In the genomic region with DNA sequence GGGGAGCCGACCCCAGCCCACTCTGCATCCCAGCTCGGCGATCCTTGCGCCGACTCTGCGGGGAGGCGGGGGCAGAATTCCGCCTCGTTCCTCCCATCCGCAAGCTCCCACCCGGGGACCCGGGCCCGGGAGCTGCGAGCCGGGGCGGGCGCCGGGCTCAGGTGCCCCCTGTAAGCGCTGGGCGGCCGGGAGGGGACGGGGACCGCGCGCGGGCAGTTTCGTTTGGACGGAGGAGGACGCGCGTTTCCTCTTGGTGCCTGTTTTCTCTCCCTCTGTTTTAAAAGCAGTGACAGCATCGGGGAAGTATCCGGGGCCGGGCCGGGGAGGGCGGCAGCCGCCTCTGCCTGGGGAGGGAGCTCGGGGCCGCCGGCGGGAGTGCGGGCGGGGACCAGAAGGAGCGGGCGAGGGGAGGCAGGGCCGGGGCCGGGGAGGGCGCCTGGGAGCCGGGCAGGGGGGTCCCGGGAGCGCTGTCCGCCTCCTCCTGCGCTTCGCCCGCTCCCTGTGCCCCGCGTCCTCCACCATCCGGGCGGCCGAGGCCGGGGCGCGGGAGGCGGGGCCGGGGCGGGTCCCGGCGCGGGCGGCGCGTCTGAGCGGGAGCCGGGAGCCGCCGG, we compare ENCODE assay signal across 8 cellular contexts. TPM values are rescaled to one million over a fixed set of nuclear protein-coding genes. Genes with fewer than 3 reads are reported as not detected.
DNase-seq lines count a peak whose midpoint lies in the region; ATAC-seq and TF ChIP-seq lines count a peak whose summit lies in the region.

No MANE protein-coding gene starts in this region.

- H3K9me3 Mint-ChIP-seq in naive thymus-derived CD4-positive, alpha-beta T cell = peaks cover 0 to 1% (median 0%) of the 10 kb centered on the region in 11 donors

- peaks cover 4 to 11% (median 7%) of the 10 kb centered on the region in 5 donors for H3K36me3 Mint-ChIP-seq in naive thymus-derived CD4-positive, alpha-beta T cell

- no peaks in the 10 kb centered on the region for H3K9me3 ChIP-seq in A673 (ENCODE audit: low read depth, low read length, poor library complexity, severe bottlenecking)
- H3K9me3 ChIP-seq in esophagus muscularis mucosa = no peaks in the 10 kb centered on the region
- no peaks in the 10 kb centered on the region for H3K9me3 ChIP-seq in naive thymus-derived CD4-positive, alpha-beta T cell (ENCODE audit: control insufficient read depth in 2 of 3, low read length in 3 of 3)
- H3K9me3 ChIP-seq in vagina = no peaks in the 10 kb centered on the region

- H3K4me3 ChIP-seq in A673 (ENCODE audit: low read depth, low read length, poor library complexity, severe bottlenecking) (peak overlapping the region; percentile 34), esophagus muscularis mucosa (peak overlapping the region; percentile 67 to 81 (median 68)), vagina (peak overlapping the region; percentile 57 to 81)
- H3K4me3 ChIP-seq in naive thymus-derived CD4-positive, alpha-beta T cell (ENCODE audit: low read length) = peak overlapping the region; percentile 13

- CTCF ChIA-PET in A673 (lab: Charles Lee) = no interaction called here
- CTCF ChIA-PET in naive thymus-derived CD4-positive, alpha-beta T cell (lab: Charles Lee) = no interaction called here

- no peak for TF ChIP-seq EP300 in esophagus muscularis mucosa (IDR thresholded peaks at IDR 0.05)

- H3K4me1 Mint-ChIP-seq in naive thymus-derived CD4-positive, alpha-beta T cell = peaks cover 17 to 40% (median 23%) of the 10 kb centered on the region in 7 donors

- H3K4me1 ChIP-seq in A673 (ENCODE audit: insufficient read depth, low read length, poor library complexity, severe bottlenecking) = peaks cover 4% of the 10 kb centered on the region
- peaks cover 16 to 38% (median 32%) of the 10 kb centered on the region in 4 donors for H3K4me1 ChIP-seq in esophagus muscularis mucosa
- H3K4me1 ChIP-seq in naive thymus-derived CD4-positive, alpha-beta T cell (ENCODE audit: control insufficient read depth in 2 of 2, insufficient read depth in 2 of 2, low read length in 2 of 2) = peaks cover 4 to 12% of the 10 kb centered on the region in 2 donors
- peaks cover 26% of the 10 kb centered on the region for H3K4me1 ChIP-seq in vagina

- DNase-seq in A673 (ENCODE audit: low spot score) (no peak), HPDE6-E6E7 (ENCODE audit: extremely low spot score) (peak; percentile 60), esophagus muscularis mucosa (ENCODE audit: extremely low spot score) (no peak), vagina (ENCODE audit: extremely low spot score in 2 of 2) (no peak)
- DNase-seq in activated CD8-positive, alpha-beta memory T cell treated with anti-CD3 and anti-CD28 coated beads, Interleukin-2, amount 50 U/mL, for 4 hours = peak; percentile 36
- peak in 6 of 9 donors; percentile 22 to 53 (median 36) for DNase-seq in naive thymus-derived CD4-positive, alpha-beta T cell
- DNase-seq in effector CD8-positive, alpha-beta T cell (lab: John Stamatoyannopoulos, UW) = no peak

- 0% methylated on average over 6 of the region's 76 CpGs for WGBS in esophagus muscularis mucosa

- H3K27ac Mint-ChIP-seq in naive thymus-derived CD4-positive, alpha-beta T cell = no peak overlapping the region

- TF ChIP-seq CTCF in A673 (conservative IDR thresholded peaks at IDR 0.05; ENCODE audit: low read depth, low read length) = no peak
- TF ChIP-seq CTCF in esophagus muscularis mucosa (IDR thresholded peaks at IDR 0.05) = no peak
- TF ChIP-seq CTCF in vagina (IDR thresholded peaks at IDR 0.05) = no peak

- peaks cover 65% of the 10 kb centered on the region for H3K27me3 ChIP-seq in A673 (replicated peaks; ENCODE audit: insufficient read depth, low read depth, low read length, poor library complexity)
- H3K27me3 ChIP-seq in esophagus muscularis mucosa = peaks cover 0 to 35% (median 5%) of the 10 kb centered on the region in 4 donors
- H3K27me3 ChIP-seq in naive thymus-derived CD4-positive, alpha-beta T cell (ENCODE audit: control insufficient read depth in 2 of 2, insufficient read depth in 2 of 2, low read length in 2 of 2) = peaks cover 0 to 10% of the 10 kb centered on the region in 2 donors
- H3K27me3 ChIP-seq in vagina = no peaks in the 10 kb centered on the region

- H3K27me3 Mint-ChIP-seq in naive thymus-derived CD4-positive, alpha-beta T cell = peaks cover 16 to 59% (median 22%) of the 10 kb centered on the region in 5 donors

- no TSS peak for BruUV-seq in A673 (replicated peaks; lab: Mats Ljungman, UMichigan)

- peak; percentile 66 for ATAC-seq in naive thymus-derived CD4-positive, alpha-beta T cell
- ATAC-seq in GM19455 (IDR thresholded peaks at IDR 0.05; ENCODE audit: unreplicated experiment) = no peak

- H3K27ac ChIP-seq in A673 (ENCODE audit: low read depth, low read length, poor library complexity, severe bottlenecking) = no peak overlapping the region
- H3K27ac ChIP-seq in esophagus muscularis mucosa (replicated peaks in 1 of 4) = peak overlapping the region; percentile 75 to 84 (median 80)
- no peak overlapping the region for H3K27ac ChIP-seq in naive thymus-derived CD4-positive, alpha-beta T cell (ENCODE audit: low read depth, low read length)
- H3K27ac ChIP-seq in vagina = peak overlapping the region; percentile 73

- intact Hi-C loops in A673 (cut with micrococcal nuclease; ENCODE audit: unreplicated experiment) = no loop called here
- intact Hi-C loops in esophagus muscularis mucosa (cut with DNase I) = no loop called here
- intact Hi-C loops in naive thymus-derived CD4-positive, alpha-beta T cell (cut with micrococcal nuclease) = no loop called here
- intact Hi-C loops in vagina (cut with DNase I) = no loop called here

- POLR2A ChIA-PET in A673 (lab: Charles Lee; ENCODE audit: low non-redundant PET) = no interaction called here
- POLR2A ChIA-PET in naive thymus-derived CD4-positive, alpha-beta T cell (lab: Charles Lee) = interaction anchor here (0.6 kb wide), 1 partner anchor 46 kb away, joined by 3 read pairs; no protein-coding TSS in a partner anchor

- peak overlapping the region in 8 of 10 donors; percentile 41 to 73 (median 56) for H3K4me3 Mint-ChIP-seq in naive thymus-derived CD4-positive, alpha-beta T cell

- H3K36me3 ChIP-seq in A673 (ENCODE audit: insufficient read depth, low read length, poor library complexity, severe bottlenecking) = no peaks in the 10 kb centered on the region
- H3K36me3 ChIP-seq in esophagus muscularis mucosa = no peaks in the 10 kb centered on the region
- no peaks in the 10 kb centered on the region for H3K36me3 ChIP-seq in naive thymus-derived CD4-positive, alpha-beta T cell (ENCODE audit: control insufficient read depth in 2 of 3, insufficient read depth in 3 of 3, low read length in 3 of 3)
- H3K36me3 ChIP-seq in vagina = no peaks in the 10 kb centered on the region

- no peak for TF ChIP-seq POLR2A in esophagus muscularis mucosa (IDR thresholded peaks at IDR 0.05; ENCODE audit: low read depth)
- peak in 1 of 2 donors; percentile 35 for TF ChIP-seq POLR2A in vagina (IDR thresholded peaks at IDR 0.05)

RNA-seq across cellular contexts. Expression of a gene that starts 57.0 kb away (rescaled TPM):
- 0.04 and 0.06 TPM in 2 replicates for total RNA-seq in A673 (2021)
- total RNA-seq in esophagus muscularis mucosa = 10 to 100 TPM in 3 of 4 donors, 1 to 10 TPM in 1; 7.4 to 13.1 (median 10.7) TPM
- 10 to 100 TPM in 3 of 5 experiments, 1 to 10 TPM in 1, under 1 TPM in 1; 0.54 to 95.6 (median 20.8) TPM for total RNA-seq in naive thymus-derived CD4-positive, alpha-beta T cell
- 1 to 10 TPM; 2.3 to 2.6 TPM for polyA plus RNA-seq in naive thymus-derived CD4-positive, alpha-beta T cell
- 22.6 TPM for total RNA-seq in vagina

Comparison
In these comparisons a context has a peak if more than half of its experiments do, and no peak if none do; other contexts are left out.
1. DNase-seq: peak in HPDE6-E6E7 (single experiment), activated CD8-positive, alpha-beta memory T cell treated with anti-CD3 and anti-CD28 coated beads, Interleukin-2, amount 50 U/mL, for 4 hours (single experiment) and naive thymus-derived CD4-positive, alpha-beta T cell (6 of 9); none in A673 (single experiment), esophagus muscularis mucosa (single experiment), vagina (0 of 2) and effector CD8-positive, alpha-beta T cell (single experiment).
2. H3K27ac ChIP-seq: peak in esophagus muscularis mucosa (4 of 4) and vagina (single experiment); none in A673 (single experiment) and naive thymus-derived CD4-positive, alpha-beta T cell (single experiment).
3. H3K4me3 ChIP-seq: peak in every context shown above with its lines; median percentile 69 in vagina; 68 in esophagus muscularis mucosa; 34 in A673; 13 in naive thymus-derived CD4-positive, alpha-beta T cell.